ENCODE assay signal across 20 cellular contexts in the genomic region with DNA sequence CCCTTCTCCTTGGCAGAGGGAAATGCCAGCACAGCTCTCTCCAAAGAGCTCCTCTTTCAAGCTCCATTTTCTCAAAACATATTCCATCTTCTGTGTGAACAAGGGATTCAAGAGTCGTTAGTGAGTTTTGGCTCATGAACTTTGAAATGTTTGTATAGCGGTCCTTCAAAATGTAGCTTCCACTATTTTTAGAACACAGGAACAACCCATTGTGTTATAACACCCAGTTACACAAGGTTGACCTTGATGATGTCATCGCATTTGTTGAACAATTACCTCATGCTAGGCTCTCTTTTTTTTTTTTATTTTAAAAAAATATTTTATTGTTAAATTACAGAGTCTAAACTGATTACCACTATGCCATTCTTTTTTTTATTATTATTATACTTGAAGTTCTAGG.
DNase-seq lines count a peak whose midpoint lies in the region; ATAC-seq and TF ChIP-seq lines count a peak whose summit lies in the region.
"Had no signal": no experiment of that assay in that cellular context is flagged by ENCODE, and none has a peak within 500 bp of the region (broad histone marks: within the 10 kb centered on the region; RNA-seq: fewer than 3 reads in every experiment).

No MANE protein-coding gene starts in this region.

- DNase-seq in left ventricle myocardium inferior (no peak), right atrium auricular region (ENCODE audit: low spot score) (no peak), choroid plexus epithelial cell (ENCODE audit: low read depth) (peak; percentile 50), left lobe of liver (ENCODE audit: low spot score) (no peak), upper lobe of right lung (no peak), pons (ENCODE audit: low spot score) (no peak), NCI-H524 treated with DMSO at 0.1 percent for 48 hours (lab: John Stamatoyannopoulos, UW) (no peak)
- DNase-seq: Calu3; CD4-positive, alpha-beta T cell; GF-D8; HFFc6; MG63; NCI-H1092 treated with DMSO at 0.1 percent for 48 hours; NCI-H1694 treated with DMSO at 0.1 percent for 48 hours; NCI-H2171; NCI-H510A; SJCRH30 had no signal

- H3K9me3 ChIP-seq in left ventricle myocardium inferior (replicated peaks) (peaks cover 18% of the 10 kb centered on the region), right atrium auricular region (no peaks in the 10 kb centered on the region), upper lobe of right lung (no peaks in the 10 kb centered on the region)

- H3K36me3 ChIP-seq in left ventricle myocardium inferior = no peaks in the 10 kb centered on the region
- H3K36me3 ChIP-seq in right atrium auricular region = no peaks in the 10 kb centered on the region
- no peaks in the 10 kb centered on the region for H3K36me3 ChIP-seq in upper lobe of right lung
- H3K36me3 ChIP-seq: SJCRH30 had no signal

- H3K27me3 ChIP-seq in left ventricle myocardium inferior (ENCODE audit: low read depth) = no peaks in the 10 kb centered on the region
- no peaks in the 10 kb centered on the region for H3K27me3 ChIP-seq in right atrium auricular region
- no peaks in the 10 kb centered on the region for H3K27me3 ChIP-seq in upper lobe of right lung
- H3K27me3 ChIP-seq: MG63, SJCRH30 had no signal

- peaks cover 9% of the 10 kb centered on the region for H3K4me1 ChIP-seq in left ventricle myocardium inferior
- no peaks in the 10 kb centered on the region for H3K4me1 ChIP-seq in right atrium auricular region
- no peaks in the 10 kb centered on the region for H3K4me1 ChIP-seq in upper lobe of right lung

- peak; percentile 85 for ATAC-seq in left lobe of liver
- ATAC-seq in upper lobe of right lung = peak; percentile 59
- ATAC-seq in GM21619 (IDR thresholded peaks at IDR 0.05; ENCODE audit: unreplicated experiment) = no peak
- ATAC-seq: GM23338 had no signal

- intact Hi-C loops in left ventricle myocardium inferior (cut with micrococcal nuclease) (no loop called here), upper lobe of right lung (cut with DNase I) (no loop called here)

- TF ChIP-seq CTCF in left ventricle myocardium inferior (IDR thresholded peaks at IDR 0.05; ENCODE audit: borderline replicate concordance) = no peak
- TF ChIP-seq CTCF in right atrium auricular region (IDR thresholded peaks at IDR 0.05) = no peak
- TF ChIP-seq CTCF in choroid plexus epithelial cell (conservative IDR thresholded peaks at IDR 0.05; ENCODE audit: low read depth, low read length) = no peak
- TF ChIP-seq CTCF in upper lobe of right lung (IDR thresholded peaks at IDR 0.05) = no peak

- H3K4me3 ChIP-seq in left ventricle myocardium inferior (no peak overlapping the region), right atrium auricular region (no peak overlapping the region), choroid plexus epithelial cell (ENCODE audit: low read depth, low read length) (no peak overlapping the region), upper lobe of right lung (no peak overlapping the region)
- H3K4me3 ChIP-seq: GM23338, MG63, SJCRH30 had no signal

- H3K27ac ChIP-seq in left ventricle myocardium inferior (replicated peaks) (peak overlapping the region; percentile 52), right atrium auricular region (no peak overlapping the region), upper lobe of right lung (no peak overlapping the region)
- H3K27ac ChIP-seq: HL-60, SJCRH30 had no signal
